ENCODE assay signal across 15 cellular contexts in the genomic region with DNA sequence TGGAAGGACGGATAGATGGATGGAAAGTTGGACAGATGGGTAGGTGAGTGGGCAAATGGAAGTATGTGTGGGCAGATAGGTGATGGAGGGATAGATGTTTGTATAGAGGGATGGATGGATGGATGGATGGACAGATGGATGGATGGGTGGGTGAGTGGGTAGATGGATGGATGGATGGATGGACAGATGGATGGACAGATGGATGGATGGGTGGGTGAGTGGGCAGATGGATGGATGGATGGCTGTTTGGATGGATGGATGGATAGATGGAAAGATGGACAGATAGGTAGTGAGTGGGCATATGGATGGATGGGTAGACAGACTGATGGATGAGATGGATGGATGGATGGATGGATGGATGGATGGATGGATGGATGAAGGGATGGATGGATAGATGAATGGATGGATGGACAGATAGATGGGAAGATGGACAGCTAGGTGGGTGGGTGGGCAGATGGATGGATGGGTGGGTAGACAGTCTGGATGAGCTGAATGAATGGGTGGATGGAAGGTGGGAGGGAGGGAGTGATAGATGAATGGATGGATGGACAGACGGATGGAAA.
DNase-seq lines count a peak whose midpoint lies in the region; ATAC-seq, FAIRE-seq and TF ChIP-seq lines count a peak whose summit lies in the region.
"Had no signal": no experiment of that assay in that cellular context is flagged by ENCODE, and none has a peak within 500 bp of the region (broad histone marks: within the 10 kb centered on the region; RNA-seq: fewer than 3 reads in every experiment).

No MANE protein-coding gene starts in this region.

- H2BK5ac ChIP-seq in IMR-90 (ENCODE audit: low read depth, low read length, poor library complexity, severe bottlenecking): peak overlapping the region; percentile 50
- no peak overlapping the region for H2BK5ac ChIP-seq in H1 (ENCODE audit: low read depth, low read length)

- H3K56ac ChIP-seq in IMR-90 (ENCODE audit: extremely low read depth, insufficient read depth, low read length): no peak overlapping the region
- peak overlapping the region; percentile 87 for H3K56ac ChIP-seq in H1 (replicated peaks; ENCODE audit: insufficient read length, low read depth, low read length)

- H2AK9ac ChIP-seq in IMR-90 (replicated peaks; ENCODE audit: low read depth, low read length, poor library complexity): no peak overlapping the region

- H3K79me2 ChIP-seq in H1 (ENCODE audit: control insufficient read depth in 1 of 2, insufficient read depth in 2 of 2, low read length in 2 of 2): no peaks in the 10 kb centered on the region
- H3K79me2 ChIP-seq in neural cell (replicated peaks; ENCODE audit: insufficient read depth, low read length): no peaks in the 10 kb centered on the region

- intact Hi-C loops in IMR-90 (cut with micrococcal nuclease): no loop called here

- H3K4ac ChIP-seq in IMR-90 (ENCODE audit: low read depth, low read length) (no peak overlapping the region), H1 (replicated peaks; ENCODE audit: insufficient read length, low read depth, low read length) (no peak overlapping the region)

- DNase-seq in IMR-90 (no peak), H1 (ENCODE audit: low read depth in 1 of 2, low spot score in 2 of 2) (no peak), NCI-H1694 treated with DMSO at 0.1 percent for 48 hours (lab: John Stamatoyannopoulos, UW) (no peak)
- DNase-seq in activated CD8-positive, alpha-beta memory T cell treated with anti-CD3 and anti-CD28 coated beads, Interleukin-2, amount 50 U/mL, for 48 hours: no peak
- DNase-seq: Calu3; CD4-positive, alpha-beta memory T cell; COR-L47; DMS79 treated with DMSO at 0.1 percent for 48 hours; GF-D8; GOT3; HCEC 1CT had no signal

- no peaks in the 10 kb centered on the region for H3K9me2 ChIP-seq in neural cell (ENCODE audit: insufficient read depth, low read length)

- dilution Hi-C loops in IMR-90 (cut with HindIII; ENCODE audit: low sequenced_read_pairs, unreplicated experiment): no loop called here

- H3K23me2 ChIP-seq in H1 (ENCODE audit: low read depth, low read length): peaks cover 13% of the 10 kb centered on the region; the same call in 1 of the 2 replicates

- POLR2A ChIA-PET in IMR-90 (lab: Charles Lee; ENCODE audit: unreplicated experiment) (no interaction called here), H1 (lab: Charles Lee; ENCODE audit: partially characterized antibody) (no interaction called here)

- H2BK20ac ChIP-seq in IMR-90 (ENCODE audit: low read depth, low read length) (no peak overlapping the region), H1 (ENCODE audit: low read length) (no peak overlapping the region)

- TF ChIP-seq EP300 in H1 (IDR thresholded peaks at IDR 0.05; ENCODE audit: borderline replicate concordance in 1 of 2, low read depth in 2 of 2, low read length in 2 of 2): no peak
- TF ChIP-seq EP300 in neural cell (conservative IDR thresholded peaks at IDR 0.05; ENCODE audit: poor library complexity, severe bottlenecking): no peak

- in situ Hi-C loops in IMR-90 (cut with MboI; ENCODE audit: low sequenced_read_pairs): no loop called here

- no TSS peak for BruUV-seq in IMR-90 (replicated peaks; lab: Mats Ljungman, UMichigan)

- no peak overlapping the region for H3K18ac ChIP-seq in IMR-90 (ENCODE audit: low read depth, low read length)
- H3K18ac ChIP-seq in H1 (ENCODE audit: extremely low read depth, low read length): no peak overlapping the region

- H4K91ac ChIP-seq in IMR-90 (ENCODE audit: insufficient read depth, low read depth, low read length) (no peak overlapping the region), H1 (replicated peaks; ENCODE audit: insufficient read length, low read length) (no peak overlapping the region)

- H3K4me1 ChIP-seq in IMR-90 (ENCODE audit: control insufficient read depth, insufficient read depth, low read length): no peaks in the 10 kb centered on the region
- peaks cover 0 to 3% (median 1%) of the 10 kb centered on the region in 4 experiments; a peak in 1 of 7 replicates for H3K4me1 ChIP-seq in H1 (replicated peaks in 1 of 4; ENCODE audit: control insufficient read depth in 3 of 4, insufficient read depth in 4 of 4, low read length in 3 of 4)

- H3K9me3 ChIP-seq in IMR-90 (ENCODE audit: control insufficient read depth, insufficient read depth, low read length): no peaks in the 10 kb centered on the region
- H3K9me3 ChIP-seq in H1 (ENCODE audit: insufficient read depth in 2 of 2, low read depth in 1 of 2, low read length in 1 of 2): no peaks in the 10 kb centered on the region
- H3K9me3 ChIP-seq in neural cell (ENCODE audit: low read length): no peaks in the 10 kb centered on the region

- no peak overlapping the region for H3K27ac ChIP-seq in IMR-90 (ENCODE audit: insufficient read depth, low read length)
- no peak overlapping the region for H3K27ac ChIP-seq in H1 (ENCODE audit: low read depth, low read length)
- H3K27ac ChIP-seq in neural cell (ENCODE audit: low read length): peak overlapping the region; percentile 94

- H2BK15ac ChIP-seq in IMR-90 (ENCODE audit: low read depth, low read length): no peak overlapping the region
- H2BK15ac ChIP-seq in H1 (ENCODE audit: low read length): no peak overlapping the region

- H3K4me2 ChIP-seq in IMR-90 (ENCODE audit: low read depth, low read length) (no peak overlapping the region), H1 (ENCODE audit: insufficient read depth in 1 of 2, low read depth in 2 of 2, low read length in 2 of 2) (no peak overlapping the region), neural cell (ENCODE audit: low read length) (no peak overlapping the region)

- H3K9ac ChIP-seq in IMR-90 (ENCODE audit: low read depth, low read length) (no peak overlapping the region), H1 (replicated peaks in 1 of 4; ENCODE audit: extremely low read depth in 1 of 4, low read depth in 3 of 4, low read length in 3 of 4) (no peak overlapping the region), neural cell (ENCODE audit: low read length) (peak overlapping the region; percentile 70)

- H3K4me3 ChIP-seq in IMR-90 (ENCODE audit: insufficient read depth, low read depth, low read length) (no peak overlapping the region), H1 (ENCODE audit: extremely low read depth in 1 of 4, insufficient read depth in 2 of 4, low read depth in 3 of 4, low read length in 4 of 4) (no peak overlapping the region), neural cell (ENCODE audit: low read length) (peak overlapping the region; percentile 51)

- H2BK120ac ChIP-seq in IMR-90 (ENCODE audit: low read depth, low read length) (no peak overlapping the region), H1 (replicated peaks; ENCODE audit: low read depth, low read length) (no peak overlapping the region)

- H3K14ac ChIP-seq in IMR-90 (replicated peaks; ENCODE audit: low read depth, low read length): no peak overlapping the region
- H3K14ac ChIP-seq in H1 (ENCODE audit: insufficient read length): no peak overlapping the region

- no peaks in the 10 kb centered on the region for H3K27me3 ChIP-seq in IMR-90 (ENCODE audit: control insufficient read depth, insufficient read depth, low read length)
- no peaks in the 10 kb centered on the region for H3K27me3 ChIP-seq in H1 (replicated peaks in 1 of 4; ENCODE audit: control insufficient read depth in 3 of 4, extremely low read depth in 1 of 4, insufficient read depth in 3 of 4, low read length in 3 of 4)
- no peaks in the 10 kb centered on the region for H3K27me3 ChIP-seq in neural cell (ENCODE audit: insufficient read depth, low read depth, low read length)

- no peak for ATAC-seq in IMR-90 (ENCODE audit: low read depth)
- no peak for ATAC-seq in HG02840 (IDR thresholded peaks at IDR 0.05; ENCODE audit: low FRiP score, unreplicated experiment)

- H4K5ac ChIP-seq in IMR-90 (ENCODE audit: low read depth, low read length): no peak overlapping the region
- H4K5ac ChIP-seq in H1 (ENCODE audit: insufficient read length, low read depth, low read length): no peak overlapping the region

- H4K8ac ChIP-seq in IMR-90 (ENCODE audit: low read depth in 2 of 2, low read length in 2 of 2): no peak overlapping the region
- no peak overlapping the region for H4K8ac ChIP-seq in H1 (ENCODE audit: extremely low read depth, insufficient read depth, low read length)

- CTCF ChIA-PET in IMR-90 (lab: Yijun Ruan, JAX): no interaction called here
- CTCF ChIA-PET in H1 (lab: Charles Lee; ENCODE audit: partially characterized antibody): no interaction called here

- no peaks in the 10 kb centered on the region; the same call in 1 of the 2 replicates for H3K9me1 ChIP-seq in IMR-90 (ENCODE audit: insufficient read depth, low read length)

- TF ChIP-seq POLR2A in IMR-90 (IDR thresholded peaks at IDR 0.05; ENCODE audit: low read depth, low read length): no peak
- TF ChIP-seq POLR2A in H1 (IDR thresholded peaks at IDR 0.05; ENCODE audit: control extremely low read depth in 1 of 2, low read depth in 2 of 2, low read length in 2 of 2): no peak

- H3K79me1 ChIP-seq in IMR-90 (ENCODE audit: low read depth in 1 of 2, low read length in 2 of 2) (no peaks in the 10 kb centered on the region), H1 (ENCODE audit: low read depth, low read length) (peaks cover 7% of the 10 kb centered on the region)

- FAIRE-seq in H1 (lab: Jason Lieb, UNC): no peak
- FAIRE-seq: GM12891, GM18507 had no signal

- TF ChIP-seq RAD21 in IMR-90 (IDR thresholded peaks at IDR 0.05; ENCODE audit: low read length) (no peak), H1 (IDR thresholded peaks at IDR 0.05 in 1 of 2, conservative IDR thresholded peaks at IDR 0.05 in 1 of 2; ENCODE audit: low read depth in 2 of 2, low read length in 2 of 2) (no peak), neural cell (conservative IDR thresholded peaks at IDR 0.05) (no peak)

- TF ChIP-seq CTCF in IMR-90 (conservative IDR thresholded peaks at IDR 0.05; ENCODE audit: low read depth, low read length): no peak
- no peak for TF ChIP-seq CTCF in H1 (IDR thresholded peaks at IDR 0.05; ENCODE audit: control extremely low read depth in 1 of 3, insufficient read depth in 1 of 3, low read depth in 1 of 3, low read length in 3 of 3)
- no peak for TF ChIP-seq CTCF in neural cell (IDR thresholded peaks at IDR 0.05; ENCODE audit: poor library complexity, severe bottlenecking)

- H4K20me1 ChIP-seq in IMR-90 (ENCODE audit: insufficient read depth, low read length): no peaks in the 10 kb centered on the region
- peaks cover 0 to 20% of the 10 kb centered on the region in 2 experiments for H4K20me1 ChIP-seq in H1 (replicated peaks in 1 of 2; ENCODE audit: control insufficient read depth in 1 of 2, insufficient read depth in 2 of 2, low read length in 2 of 2)
- H4K20me1 ChIP-seq in neural cell (ENCODE audit: insufficient read depth): no peaks in the 10 kb centered on the region

- H3K36me3 ChIP-seq in IMR-90 (ENCODE audit: control insufficient read depth, insufficient read depth, low read length) (no peaks in the 10 kb centered on the region), H1 (ENCODE audit: control insufficient read depth in 2 of 4, insufficient read depth in 4 of 4, low read length in 3 of 4) (no peaks in the 10 kb centered on the region), neural cell (ENCODE audit: insufficient read depth, low read length) (no peaks in the 10 kb centered on the region)

- no peak overlapping the region for H2AK5ac ChIP-seq in IMR-90 (ENCODE audit: low read depth, low read length)
- H2AK5ac ChIP-seq in H1 (ENCODE audit: low read depth, low read length): peak overlapping the region; percentile 39; the same call in 1 of the 2 replicates

- H3F3A ChIP-seq in neural cell (ENCODE audit: insufficient read depth, low read length, poor library complexity, severe bottlenecking): no peaks in the 10 kb centered on the region

- H2AFZ ChIP-seq in IMR-90 (replicated peaks; ENCODE audit: low read length, poor library complexity) (no peak overlapping the region), H1 (ENCODE audit: low read length) (no peak overlapping the region), neural cell (ENCODE audit: low read depth, low read length) (no peak overlapping the region)

- WGBS in IMR-90 (ENCODE audit: extremely low coverage in 2 of 2, insufficient read length in 1 of 2), 2 experiments: 24% methylated on average over 2 of the region's 2 CpGs; no CpG with 5 or more reads in 1 of the 2 experiments
- WGBS in H1 (ENCODE audit: extremely low coverage in 1 of 2, insufficient coverage in 1 of 2, insufficient read length in 1 of 2, insufficient replicate concordance in 2 of 2, low coverage in 1 of 2, low lambda C conversion rate in 2 of 2, missing lambda C conversion rate in 1 of 2), 2 experiments: 68 to 100% methylated on average over 1 of the region's 2 CpGs

- H3K23ac ChIP-seq in IMR-90 (ENCODE audit: low read depth, low read length) (no peak overlapping the region), H1 (ENCODE audit: insufficient read length) (no peak overlapping the region)

- H2BK12ac ChIP-seq in H1 (ENCODE audit: low read depth, low read length): no peak overlapping the region
